Comparison of ENCODE assay signal across 8 cellular contexts in the genomic region with DNA sequence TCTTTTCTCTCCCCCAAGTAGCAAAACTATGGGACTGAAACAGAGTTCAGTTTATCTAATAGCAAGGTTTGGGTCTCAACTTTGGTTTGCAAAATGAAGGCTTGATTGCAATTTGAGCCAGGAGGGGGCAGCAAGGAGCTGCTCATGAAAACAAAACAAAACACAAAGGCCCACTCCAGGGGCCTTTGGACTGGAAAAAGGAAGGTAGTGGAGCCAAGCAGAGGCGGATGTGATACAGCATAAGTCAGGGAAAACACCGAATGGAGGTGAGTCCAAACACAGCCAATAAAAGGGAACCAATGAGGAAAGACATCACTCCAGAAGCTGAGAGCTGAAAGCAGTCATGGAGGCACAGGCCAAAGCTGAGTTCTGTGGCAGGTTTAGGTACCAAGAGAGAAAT.
A peak's percentile ranks its signal among the peaks of the same experiment; 100 is the strongest.
DNase-seq lines count a peak whose midpoint lies in the region; ATAC-seq, FAIRE-seq and TF ChIP-seq lines count a peak whose summit lies in the region.

No MANE protein-coding gene starts in this region.

- H3K4me3 ChIP-seq in AG04450 (ENCODE audit: low read depth, low read length) (no peak overlapping the region), GM12875 (ENCODE audit: low read depth, low read length) (no peak overlapping the region), SK-N-SH (ENCODE audit: low read depth in 2 of 2, low read length in 1 of 2) (no peak overlapping the region), body of pancreas (no peak overlapping the region), HepG2 (replicated peaks in 1 of 3; ENCODE audit: insufficient read depth in 1 of 3, low read depth in 2 of 3, low read length in 3 of 3) (no peak overlapping the region)

- CTCF ChIA-PET in AG04450 (lab: Charles Lee), result interaction anchor here (0.5 to 3.4 kb wide), 16 partner anchors 11 to 903 kb away, joined by 3 to 71 read pairs (median 4); no protein-coding TSS in a partner anchor
- CTCF ChIA-PET in SK-N-SH (lab: Yijun Ruan, JAX), result interaction anchor here (0.6 to 1.8 kb wide), 12 partner anchors 8 to 867 kb away, joined by 3 to 10 read pairs (median 4); no protein-coding TSS in a partner anchor
- CTCF ChIA-PET in HepG2 (lab: Yijun Ruan, JAX; ENCODE audit: low intra/inter-chr PET ratio, low total read pairs), result interaction anchor here (1.5 kb wide), 2 partner anchors 287 to 866 kb away, joined by 3 to 12 read pairs; no protein-coding TSS in a partner anchor

- peak overlapping the region; percentile 75; the same call in 1 of the 2 replicates for H2AFZ ChIP-seq in SK-N-SH (ENCODE audit: low read depth)
- no peak overlapping the region for H2AFZ ChIP-seq in HepG2 (ENCODE audit: low read length)

- POLR2A ChIA-PET in AG04450 (lab: Yijun Ruan, JAX) (no interaction called here), SK-N-SH (lab: Yijun Ruan, JAX) (no interaction called here), HepG2 (lab: Yijun Ruan, JAX) (no interaction called here)

- H3K36me3 Mint-ChIP-seq in stimulated activated effector memory CD8-positive, alpha-beta T cell treated with anti-CD3 and anti-CD28 coated beads, Interleukin-12 subunit alpha, Interleukin-12 subunit beta, amount 100 ng/mL, for 72 hours, result no peaks in the 10 kb centered on the region

- H3K4me2 ChIP-seq in SK-N-SH (no peak overlapping the region), HepG2 (ENCODE audit: low read depth, low read length) (peak overlapping the region; percentile 63)

- H3K4me1 ChIP-seq in SK-N-SH (ENCODE audit: control insufficient read depth in 1 of 2, insufficient read depth in 2 of 2, low read depth in 1 of 2, low read length in 1 of 2) (no peaks in the 10 kb centered on the region), body of pancreas (no peaks in the 10 kb centered on the region), HepG2 (ENCODE audit: insufficient read depth, low read length) (peaks cover 4% of the 10 kb centered on the region; the same call in 1 of the 2 replicates)

- H3K9ac ChIP-seq in SK-N-SH, result no peak overlapping the region
- H3K9ac ChIP-seq in HepG2 (ENCODE audit: insufficient read depth, low read depth, low read length), result no peak overlapping the region

- H3K27ac Mint-ChIP-seq in stimulated activated effector memory CD8-positive, alpha-beta T cell treated with anti-CD3 and anti-CD28 coated beads, Interleukin-12 subunit alpha, Interleukin-12 subunit beta, amount 100 ng/mL, for 72 hours, result peak overlapping the region; percentile 16

- no peaks in the 10 kb centered on the region for H3F3A ChIP-seq in SK-N-SH (replicated peaks; ENCODE audit: insufficient read depth)

- DNase-seq in AG04450 (ENCODE audit: low read depth, low spot score) (no peak), SK-N-SH (peak; percentile 12), body of pancreas (peak; percentile 28 to 66 (median 44)), HepG2 (ENCODE audit: low spot score) (peak; percentile 45)
- DNase-seq in stimulated activated effector memory CD8-positive, alpha-beta T cell treated with anti-CD3 and anti-CD28 coated beads, Interleukin-12 subunit alpha, Interleukin-12 subunit beta, amount 100 ng/mL, for 72 hours (ENCODE audit: low spot score in 2 of 2), result peak; percentile 11 to 49

- H3K9me2 ChIP-seq in SK-N-SH, result no peaks in the 10 kb centered on the region

- H3K4me3 Mint-ChIP-seq in stimulated activated effector memory CD8-positive, alpha-beta T cell treated with anti-CD3 and anti-CD28 coated beads, Interleukin-12 subunit alpha, Interleukin-12 subunit beta, amount 100 ng/mL, for 72 hours, result no peak overlapping the region

- intact Hi-C loops in body of pancreas (cut with DNase I) (no loop called here), HepG2 (cut with micrococcal nuclease; ENCODE audit: unreplicated experiment) (loop anchor here (1.0 to 2.0 kb wide), 2 partner anchors 288 to 866 kb away; no protein-coding TSS in a partner anchor)

- H3K9me3 ChIP-seq in AG04450 (ENCODE audit: control insufficient read depth, insufficient read depth, low read length) (no peaks in the 10 kb centered on the region), SK-N-SH (no peaks in the 10 kb centered on the region), body of pancreas (no peaks in the 10 kb centered on the region), HepG2 (ENCODE audit: low read length) (no peaks in the 10 kb centered on the region)

- H3K79me2 ChIP-seq in SK-N-SH (ENCODE audit: insufficient read depth) (no peaks in the 10 kb centered on the region), HepG2 (ENCODE audit: insufficient read depth, low read length) (no peaks in the 10 kb centered on the region)

- H3K27me3 ChIP-seq in AG04450 (ENCODE audit: control insufficient read depth, insufficient read depth, low read length) (no peaks in the 10 kb centered on the region), SK-N-SH (ENCODE audit: insufficient read depth) (no peaks in the 10 kb centered on the region), body of pancreas (no peaks in the 10 kb centered on the region), HepG2 (ENCODE audit: control insufficient read depth in 1 of 2, insufficient read depth in 2 of 2, low read length in 2 of 2) (no peaks in the 10 kb centered on the region)

- H3K4me1 Mint-ChIP-seq in stimulated activated effector memory CD8-positive, alpha-beta T cell treated with anti-CD3 and anti-CD28 coated beads, Interleukin-12 subunit alpha, Interleukin-12 subunit beta, amount 100 ng/mL, for 72 hours, result peaks cover 6% of the 10 kb centered on the region

- no TSS peak for BruUV-seq in HepG2 (replicated peaks; lab: Mats Ljungman, UMichigan)

- 32% methylated on average over 2 of the region's 2 CpGs for WGBS in SK-N-SH (ENCODE audit: low lambda C conversion rate)
- WGBS in body of pancreas, 2 donors, result 13 to 27% methylated on average over 2 of the region's 2 CpGs
- WGBS in HepG2 (ENCODE audit: low lambda C conversion rate), result 5% methylated on average over 2 of the region's 2 CpGs

- TF ChIP-seq POLR2A in body of pancreas (IDR thresholded peaks at IDR 0.05) (no peak), HepG2 (IDR thresholded peaks at IDR 0.05; ENCODE audit: insufficient read depth in 1 of 2, low read depth in 2 of 2, low read length in 2 of 2) (no peak)

- no peaks in the 10 kb centered on the region for H3K9me3 Mint-ChIP-seq in stimulated activated effector memory CD8-positive, alpha-beta T cell treated with anti-CD3 and anti-CD28 coated beads, Interleukin-12 subunit alpha, Interleukin-12 subunit beta, amount 100 ng/mL, for 72 hours

- peak; percentile 34 for FAIRE-seq in HepG2 (lab: Jason Lieb, UNC)

- H4K20me1 ChIP-seq in SK-N-SH (ENCODE audit: insufficient read depth) (no peaks in the 10 kb centered on the region), HepG2 (ENCODE audit: insufficient read depth, low read length) (no peaks in the 10 kb centered on the region)

- in situ Hi-C loops in HepG2 (cut with HindIII; ENCODE audit: extremely low pct_ligation_motif_present, low pct_unique_long_range_greater_than_20kb), result loop anchor here (10.0 kb wide), 1 partner anchor 870 kb away; no protein-coding TSS in a partner anchor

- H3K36me3 ChIP-seq in SK-N-SH (replicated peaks in 1 of 2; ENCODE audit: control insufficient read depth in 1 of 2, insufficient read depth in 2 of 2, low read length in 1 of 2) (no peaks in the 10 kb centered on the region), body of pancreas (replicated peaks in 1 of 2; ENCODE audit: insufficient read depth in 1 of 2, low read depth in 2 of 2) (no peaks in the 10 kb centered on the region), HepG2 (replicated peaks in 1 of 2; ENCODE audit: control insufficient read depth in 1 of 2, insufficient read depth in 2 of 2, low read length in 2 of 2) (no peaks in the 10 kb centered on the region)

- ATAC-seq in HG03469 (IDR thresholded peaks at IDR 0.05; ENCODE audit: unreplicated experiment), result peak; percentile 61
- ATAC-seq in body of pancreas, result peak; percentile 56
- ATAC-seq in HepG2, result peak; percentile 92
- ATAC-seq in stimulated activated effector memory CD8-positive, alpha-beta T cell treated with anti-CD3 and anti-CD28 coated beads, Interleukin-12 subunit alpha, Interleukin-12 subunit beta, amount 100 ng/mL, for 72 hours, result no peak
- no peak for ATAC-seq in GM21515 (IDR thresholded peaks at IDR 0.05; ENCODE audit: unreplicated experiment)

- H3K27ac ChIP-seq in AG04450 (ENCODE audit: low read depth, low read length) (no peak overlapping the region), SK-N-SH (ENCODE audit: low read depth in 2 of 2, low read length in 1 of 2) (no peak overlapping the region), body of pancreas (no peak overlapping the region), HepG2 (ENCODE audit: extremely low read length, insufficient read depth, low read length) (no peak overlapping the region)

- TF ChIP-seq RAD21 in SK-N-SH (IDR thresholded peaks at IDR 0.05; ENCODE audit: low read length) (peak; percentile 56), HepG2 (CRISPR knock-in tag; IDR thresholded peaks at IDR 0.05) (peak; percentile 48; the same call in 1 of the 2 replicates)

- no peak for TF ChIP-seq EP300 in SK-N-SH (IDR thresholded peaks at IDR 0.05; ENCODE audit: borderline replicate concordance in 1 of 2, low read depth in 1 of 2, low read length in 1 of 2)
- TF ChIP-seq EP300 in HepG2 (IDR thresholded peaks at IDR 0.05; ENCODE audit: low read depth in 2 of 2, low read length in 2 of 2), result no peak
- no peak for TF ChIP-seq EP300 in HepG2 (CRISPR knock-in tag; IDR thresholded peaks at IDR 0.05; ENCODE audit: borderline replicate concordance)

- TF ChIP-seq CTCF in AG04450 (IDR thresholded peaks at IDR 0.05; ENCODE audit: low read depth, low read length), result peak; percentile 69
- peak; percentile 65; the same call in 1 of the 2 replicates for TF ChIP-seq CTCF in GM12875 (IDR thresholded peaks at IDR 0.05; ENCODE audit: borderline replicate concordance, insufficient read depth, low read depth, low read length)
- TF ChIP-seq CTCF in SK-N-SH (IDR thresholded peaks at IDR 0.05), result peak; percentile 70
- peak; percentile 49 to 64 (median 54) for TF ChIP-seq CTCF in body of pancreas (IDR thresholded peaks at IDR 0.05)
- TF ChIP-seq CTCF in HepG2 (CRISPR knock-in tag; IDR thresholded peaks at IDR 0.05), result peak; percentile 70

TF ChIP-seq in SK-N-SH, 30 proteins besides CTCF, POLR2A, EP300 and RAD21 (continues in another document):
- TF ChIP-seq FOSL2 (IDR thresholded peaks at IDR 0.05; ENCODE audit: borderline replicate concordance, low read depth) (no peak), SIN3A (IDR thresholded peaks at IDR 0.05; ENCODE audit: borderline replicate concordance, low read depth, low read length) (no peak)

TF ChIP-seq in HepG2, 621 proteins besides CTCF, POLR2A, EP300 and RAD21 (continues in another document):
- TF ChIP-seq FOXO1 (CRISPR knock-in tag; IDR thresholded peaks at IDR 0.05), result 0 out of 2 replicates have a peak, but pooled peaks have one; percentile 10
- 0 out of 2 replicates have a peak, but pooled peaks have one; percentile 18 for TF ChIP-seq POGZ (CRISPR knock-in tag; IDR thresholded peaks at IDR 0.05)

Comparison
In these comparisons a context has a peak if more than half of its experiments do, and no peak if none do; other contexts are left out.
1. ATAC-seq: peak in HG03469 (single experiment), body of pancreas (single experiment) and HepG2 (single experiment); none in stimulated activated effector memory CD8-positive, alpha-beta T cell treated with anti-CD3 and anti-CD28 coated beads, Interleukin-12 subunit alpha, Interleukin-12 subunit beta, amount 100 ng/mL, for 72 hours (single experiment) and GM21515 (single experiment).
2. Peak in every context shown above with its lines, with median percentiles within 50 percentile points of each other: CTCF ChIP-seq.